Comparison of ENCODE assay signal across 8 cellular contexts in genomic region chr9:137294684-137295312, GRCh38. TPM values are rescaled to one million over a fixed set of nuclear protein-coding genes. Genes with fewer than 3 reads are reported as not detected.
DNase-seq lines count a peak whose midpoint lies in the region; ATAC-seq, FAIRE-seq and TF ChIP-seq lines count a peak whose summit lies in the region.
"Had no signal": no experiment of that assay in that cellular context is flagged by ENCODE, and none has a peak within 500 bp of the region (broad histone marks: within the 10 kb centered on the region; RNA-seq: fewer than 3 reads in every experiment).

No MANE protein-coding gene starts in this region.

- H3K23ac ChIP-seq in neuronal stem cell (ENCODE audit: low read depth, low read length, poor library complexity), result peak overlapping the region; percentile 93

- H3K27ac ChIP-seq in PC-3 (ENCODE audit: low read length), result no peak overlapping the region
- H3K27ac ChIP-seq in endothelial cell of umbilical vein (ENCODE audit: insufficient read depth, low read depth, low read length), result peak overlapping the region; percentile 58
- H3K27ac ChIP-seq in neuronal stem cell (replicated peaks; ENCODE audit: low read length), result no peak overlapping the region

- H3K18ac ChIP-seq in neuronal stem cell (ENCODE audit: low read length), result peak overlapping the region; percentile 94

- H4K20me1 ChIP-seq in PC-3 (ENCODE audit: low read length), result peaks cover 5% of the 10 kb centered on the region
- H4K20me1 ChIP-seq in endothelial cell of umbilical vein (replicated peaks; ENCODE audit: control insufficient read depth, extremely low read depth, insufficient read depth, low read length), result no peaks in the 10 kb centered on the region

- intact Hi-C loops in PC-3 (cut with micrococcal nuclease) (no loop called here), endothelial cell of umbilical vein (cut with micrococcal nuclease) (loop anchor here (1.0 kb wide), 1 partner anchor 151 kb away; no protein-coding TSS in a partner anchor)

- H3K4me1 ChIP-seq in PC-3 (ENCODE audit: insufficient read depth, low read length) (peaks cover 7% of the 10 kb centered on the region; the same call in 1 of the 2 replicates), endothelial cell of umbilical vein (ENCODE audit: control insufficient read depth, extremely low read depth, insufficient read depth, low read length) (peaks cover 40% of the 10 kb centered on the region), neuronal stem cell (ENCODE audit: control insufficient read depth in 2 of 2, insufficient read depth in 1 of 2, low read depth in 1 of 2, low read length in 2 of 2) (peaks cover 28 to 31% of the 10 kb centered on the region in 2 donors)

- peak overlapping the region; percentile 66 for H3K4ac ChIP-seq in neuronal stem cell (ENCODE audit: low read length)

- POLR2A ChIA-PET in PC-3 (lab: Charles Lee; ENCODE audit: unreplicated experiment) (no interaction called here), endothelial cell of umbilical vein (lab: Charles Lee) (no interaction called here)

- no peaks in the 10 kb centered on the region for H3K9me2 ChIP-seq in PC-3 (replicated peaks; ENCODE audit: low read length)

- H3K9me3 ChIP-seq in PC-3 (ENCODE audit: low read length), result no peaks in the 10 kb centered on the region
- no peaks in the 10 kb centered on the region for H3K9me3 ChIP-seq in endothelial cell of umbilical vein (replicated peaks; ENCODE audit: control insufficient read depth, insufficient read depth, low read length)
- H3K9me3 ChIP-seq in neuronal stem cell (replicated peaks in 1 of 2; ENCODE audit: control insufficient read depth in 2 of 2, insufficient read depth in 1 of 2, low read depth in 1 of 2, low read length in 2 of 2), result peaks cover 0 to 10% of the 10 kb centered on the region in 2 donors

- FAIRE-seq in endothelial cell of umbilical vein (lab: Jason Lieb, UNC), result no peak

- H2BK120ac ChIP-seq in neuronal stem cell (ENCODE audit: low read depth, low read length), result no peak overlapping the region

- H3K9ac ChIP-seq in PC-3 (ENCODE audit: low read length) (no peak overlapping the region), endothelial cell of umbilical vein (replicated peaks; ENCODE audit: extremely low read depth, insufficient read depth, low read length) (peak overlapping the region; percentile 66), neuronal stem cell (ENCODE audit: low read depth, low read length, poor library complexity) (peak overlapping the region; percentile 81)

- no peak for TF ChIP-seq CTCF in GM12865 (IDR thresholded peaks at IDR 0.05; ENCODE audit: insufficient read depth, low read depth, low read length, missing control alignments)
- peak; percentile 42 for TF ChIP-seq CTCF in PC-3 (conservative IDR thresholded peaks at IDR 0.05; ENCODE audit: low read depth, low read length)
- peak; percentile 33 to 34 for TF ChIP-seq CTCF in endothelial cell of umbilical vein (IDR thresholded peaks at IDR 0.05; ENCODE audit: extremely low read depth in 1 of 2, insufficient read depth in 1 of 2, low read depth in 1 of 2, low read length in 2 of 2)

- dilution Hi-C loops in endothelial cell of umbilical vein (cut with MboI; ENCODE audit: extremely low pct_ligation_motif_present, low sequenced_read_pairs), result no loop called here

- H2AFZ ChIP-seq in PC-3 (ENCODE audit: low read length), result peak overlapping the region; percentile 61; the same call in 1 of the 2 replicates
- peak overlapping the region; percentile 15 for H2AFZ ChIP-seq in endothelial cell of umbilical vein (ENCODE audit: low read depth, low read length)
- H2AFZ ChIP-seq in neuronal stem cell (ENCODE audit: low read length), result peak overlapping the region; percentile 74

- H2BK15ac ChIP-seq in neuronal stem cell (ENCODE audit: low read length), result no peak overlapping the region

- H3K4me3 ChIP-seq in GM12865 (ENCODE audit: low read depth, low read length) (no peak overlapping the region), PC-3 (ENCODE audit: low read length) (no peak overlapping the region), endothelial cell of umbilical vein (replicated peaks in 1 of 3; ENCODE audit: insufficient read depth in 1 of 3, low read depth in 1 of 3, low read length in 3 of 3) (peak overlapping the region in 1 of 3 experiments; percentile 20), neuronal stem cell (ENCODE audit: low read length in 2 of 2) (peak overlapping the region in 1 of 2 donors; percentile 46)

- peak overlapping the region; percentile 49; the same call in 1 of the 2 replicates for H3K4me2 ChIP-seq in PC-3 (ENCODE audit: low read length)
- peak overlapping the region; percentile 10 for H3K4me2 ChIP-seq in endothelial cell of umbilical vein (ENCODE audit: insufficient read depth, low read length)
- H3K4me2 ChIP-seq in neuronal stem cell (ENCODE audit: insufficient read depth, low read length, poor library complexity, severe bottlenecking), result peak overlapping the region; percentile 83

- peak overlapping the region; percentile 73 for H2BK12ac ChIP-seq in neuronal stem cell (ENCODE audit: low read length)

- WGBS in neuronal stem cell (ENCODE audit: extremely low coverage in 2 of 2, insufficient read length in 2 of 2, insufficient replicate concordance in 1 of 2), 2 donors, result no CpG with 5 or more reads among the region's 39 CpGs

- ATAC-seq in PC-3, result no peak; the same call in 1 of the 2 replicates

- H3K36me3 ChIP-seq in PC-3 (ENCODE audit: low read depth, low read length) (no peaks in the 10 kb centered on the region), endothelial cell of umbilical vein (ENCODE audit: control insufficient read depth in 2 of 2, extremely low read depth in 1 of 2, insufficient read depth in 2 of 2, low read length in 2 of 2) (no peaks in the 10 kb centered on the region), neuronal stem cell (replicated peaks in 1 of 2; ENCODE audit: control insufficient read depth in 2 of 2, insufficient read depth in 2 of 2, low read length in 2 of 2) (peaks cover 5 to 14% of the 10 kb centered on the region in 2 donors)

- H3K27me3 ChIP-seq in PC-3 (ENCODE audit: low read length) (no peaks in the 10 kb centered on the region), endothelial cell of umbilical vein (ENCODE audit: control insufficient read depth in 2 of 2, insufficient read depth in 2 of 2, low read length in 2 of 2) (no peaks in the 10 kb centered on the region), neuronal stem cell (ENCODE audit: control insufficient read depth in 3 of 3, insufficient read depth in 3 of 3, low read depth in 1 of 3, low read length in 3 of 3) (peaks cover 0 to 11% (median 2%) of the 10 kb centered on the region in 3 experiments)

- H3K79me2 ChIP-seq in PC-3 (ENCODE audit: low read length) (peaks cover 2% of the 10 kb centered on the region), endothelial cell of umbilical vein (ENCODE audit: control insufficient read depth, insufficient read depth, low read length) (peaks cover 8% of the 10 kb centered on the region)

- no peak overlapping the region for H2BK5ac ChIP-seq in neuronal stem cell (ENCODE audit: low read length)

- TF ChIP-seq POLR2A in endothelial cell of umbilical vein (IDR thresholded peaks at IDR 0.05; ENCODE audit: low read depth, low read length), result no peak

- DNase-seq in GM12865 (ENCODE audit: low read depth) (peak; percentile 35), PC-3 (peak; percentile 8), endothelial cell of umbilical vein (ENCODE audit: low read depth, low spot score) (peak; percentile 66), neuronal stem cell (ENCODE audit: low spot score) (no peak), midbrain (lab: John Stamatoyannopoulos, UW) (no peak), GF-D8 (lab: John Stamatoyannopoulos, UW) (no peak), SHP77 treated with DMSO at 0.1 percent for 48 hours (lab: John Stamatoyannopoulos, UW) (no peak)

- CTCF ChIA-PET in PC-3 (lab: Charles Lee), result no interaction called here
- CTCF ChIA-PET in endothelial cell of umbilical vein (lab: Charles Lee), result interaction anchor here (0.8 to 2.8 kb wide), 4 partner anchors 7 to 149 kb away, joined by 3 to 20 read pairs (median 9); partner anchors contain the start of genes EXD3, NOXA1 and NRARP

- no peaks in the 10 kb centered on the region for H3F3A ChIP-seq in PC-3 (ENCODE audit: low read length, unreplicated experiment)

- H3K9me1 ChIP-seq in endothelial cell of umbilical vein (replicated peaks; ENCODE audit: control insufficient read depth, extremely low read depth, insufficient read depth, low read length), result no peaks in the 10 kb centered on the region

- H4K8ac ChIP-seq in neuronal stem cell (ENCODE audit: low read depth, low read length), result peak overlapping the region; percentile 96

- H2AK5ac ChIP-seq in neuronal stem cell (ENCODE audit: low read depth, low read length), result peak overlapping the region; percentile 97

- H3K79me1 ChIP-seq in neuronal stem cell (ENCODE audit: low read depth, low read length), result peaks cover 2% of the 10 kb centered on the region

- H4K91ac ChIP-seq in neuronal stem cell (ENCODE audit: low read depth, low read length, poor library complexity), result no peak overlapping the region

- BruUV-seq in PC-3 (replicated peaks; lab: Mats Ljungman, UMichigan) (no TSS peak), endothelial cell of umbilical vein (replicated peaks; lab: Mats Ljungman, UMichigan) (no TSS peak)

- peak overlapping the region; percentile 97 for H3K14ac ChIP-seq in neuronal stem cell (ENCODE audit: low read length)

RNA-seq across cellular contexts. Expression of gene NRARP, which starts 7.3 kb away (rescaled TPM):
- total RNA-seq in PC-3 (2014; rRNA removed) (35.5 and 36.8 TPM in 2 replicates), endothelial cell of umbilical vein (50.0 and 61.0 TPM in 2 replicates)
- 54.0 and 72.9 TPM in 2 replicates for polyA plus RNA-seq in endothelial cell of umbilical vein
- 30.9 and 40.4 TPM in 2 replicates for polyA plus RNA-seq in endothelial cell of umbilical vein (2011; cell fraction: cytosol; rRNA removed)
- polyA plus RNA-seq in endothelial cell of umbilical vein (2011; cell fraction: nucleus; rRNA removed), result 53.9 and 60.9 TPM in 2 replicates
- 19.3 and 25.5 TPM in 2 replicates for polyA plus RNA-seq in endothelial cell of umbilical vein (2012)
- polyA minus RNA-seq in endothelial cell of umbilical vein, result 16.6 and 27.9 TPM in 2 replicates
- polyA minus RNA-seq in endothelial cell of umbilical vein (2011; cell fraction: cytosol; rRNA and poly(A)+ RNA removed), result 5.5 TPM
- 54.7 and 119 TPM in 2 replicates for polyA minus RNA-seq in endothelial cell of umbilical vein (2011; cell fraction: nucleus; rRNA and poly(A)+ RNA removed)
- 51.2 TPM for polyA plus RNA-seq in neuronal stem cell (2013, experiment 1 of 2)
- 51.6 TPM for polyA plus RNA-seq in neuronal stem cell (2013, experiment 2 of 2)

RNA-seq across cellular contexts. Expression of gene TOR4A, which starts 17.3 kb away (rescaled TPM):
- total RNA-seq in PC-3 (2014; rRNA removed) (28.9 and 32.7 TPM in 2 replicates), endothelial cell of umbilical vein (46.4 and 48.0 TPM in 2 replicates)
- 32.4 and 45.7 TPM in 2 replicates for polyA plus RNA-seq in endothelial cell of umbilical vein
- polyA plus RNA-seq in endothelial cell of umbilical vein (2011; cell fraction: cytosol; rRNA removed), result 15.8 and 22.2 TPM in 2 replicates
- polyA plus RNA-seq in endothelial cell of umbilical vein (2011; cell fraction: nucleus; rRNA removed), result 15.9 and 17.7 TPM in 2 replicates
- polyA plus RNA-seq in endothelial cell of umbilical vein (2012), result 15.2 and 25.2 TPM in 2 replicates
- polyA minus RNA-seq in endothelial cell of umbilical vein, result 17.2 and 24.1 TPM in 2 replicates
- 22.7 TPM for polyA minus RNA-seq in endothelial cell of umbilical vein (2011; cell fraction: cytosol; rRNA and poly(A)+ RNA removed)
- polyA minus RNA-seq in endothelial cell of umbilical vein (2011; cell fraction: nucleus; rRNA and poly(A)+ RNA removed), result 10.6 and 19.4 TPM in 2 replicates
- 3.1 TPM for polyA plus RNA-seq in neuronal stem cell (2013, experiment 1 of 2)
- polyA plus RNA-seq in neuronal stem cell (2013, experiment 2 of 2), result 3.0 TPM

RNA-seq across cellular contexts. Expression of gene NELFB, which starts 39.7 kb away (rescaled TPM):
- total RNA-seq in PC-3 (2014; rRNA removed), result 50.7 and 69.5 TPM in 2 replicates
- total RNA-seq in endothelial cell of umbilical vein, result 70.2 and 76.1 TPM in 2 replicates
- 61.8 and 62.3 TPM in 2 replicates for polyA plus RNA-seq in endothelial cell of umbilical vein
- polyA plus RNA-seq in endothelial cell of umbilical vein (2011; cell fraction: cytosol; rRNA removed), result 58.8 and 77.9 TPM in 2 replicates
- polyA plus RNA-seq in endothelial cell of umbilical vein (2011; cell fraction: nucleus; rRNA removed), result 68.2 and 70.6 TPM in 2 replicates
- 63.3 and 64.5 TPM in 2 replicates for polyA plus RNA-seq in endothelial cell of umbilical vein (2012)
- 33.7 and 42.3 TPM in 2 replicates for polyA minus RNA-seq in endothelial cell of umbilical vein
- polyA minus RNA-seq in endothelial cell of umbilical vein (2011; cell fraction: cytosol; rRNA and poly(A)+ RNA removed), result 77.9 TPM
- 14.0 and 17.6 TPM in 2 replicates for polyA minus RNA-seq in endothelial cell of umbilical vein (2011; cell fraction: nucleus; rRNA and poly(A)+ RNA removed)
- 45.7 TPM for polyA plus RNA-seq in neuronal stem cell (2013, experiment 1 of 2)
- polyA plus RNA-seq in neuronal stem cell (2013, experiment 2 of 2), result 46.2 TPM

RNA-seq across cellular contexts. Expression of gene STPG3, which starts 43.7 kb away (rescaled TPM):
- total RNA-seq in PC-3 (2014; rRNA removed) (not detected in 2 replicates), endothelial cell of umbilical vein (not detected in 2 replicates)
- polyA plus RNA-seq in endothelial cell of umbilical vein, result not detected in 2 replicates
- polyA plus RNA-seq in endothelial cell of umbilical vein (2011; cell fraction: cytosol; rRNA removed), result not detected in 2 replicates
- polyA plus RNA-seq in endothelial cell of umbilical vein (2011; cell fraction: nucleus; rRNA removed), result not detected in 2 replicates
- polyA plus RNA-seq in endothelial cell of umbilical vein (2012), result 0.31 TPM in 1 of 2 replicates, not detected in the other
- not detected in 2 replicates for polyA minus RNA-seq in endothelial cell of umbilical vein
- polyA minus RNA-seq in endothelial cell of umbilical vein (2011; cell fraction: cytosol; rRNA and poly(A)+ RNA removed), result not detected
- not detected in 2 replicates for polyA minus RNA-seq in endothelial cell of umbilical vein (2011; cell fraction: nucleus; rRNA and poly(A)+ RNA removed)
- 0.07 TPM for polyA plus RNA-seq in neuronal stem cell (2013, experiment 1 of 2)
- polyA plus RNA-seq in neuronal stem cell (2013, experiment 2 of 2), result not detected
- total RNA-seq: activated CD8-positive, alpha-beta memory T cell treated with anti-CD3 and anti-CD28 coated beads for 36 hours had no signal

RNA-seq across cellular contexts. Expression of gene TUBB4B, which starts 53.7 kb away (rescaled TPM):
- total RNA-seq in PC-3 (2014; rRNA removed) (424 and 599 TPM in 2 replicates), endothelial cell of umbilical vein (546 and 558 TPM in 2 replicates)
- 418 and 439 TPM in 2 replicates for polyA plus RNA-seq in endothelial cell of umbilical vein
- 440 and 482 TPM in 2 replicates for polyA plus RNA-seq in endothelial cell of umbilical vein (2011; cell fraction: cytosol; rRNA removed)
- 302 and 352 TPM in 2 replicates for polyA plus RNA-seq in endothelial cell of umbilical vein (2011; cell fraction: nucleus; rRNA removed)
- polyA plus RNA-seq in endothelial cell of umbilical vein (2012), result 344 and 522 TPM in 2 replicates
- 231 and 299 TPM in 2 replicates for polyA minus RNA-seq in endothelial cell of umbilical vein
- polyA minus RNA-seq in endothelial cell of umbilical vein (2011; cell fraction: cytosol; rRNA and poly(A)+ RNA removed), result 405 TPM
- polyA minus RNA-seq in endothelial cell of umbilical vein (2011; cell fraction: nucleus; rRNA and poly(A)+ RNA removed), result 104 and 126 TPM in 2 replicates
- polyA plus RNA-seq in neuronal stem cell (2013, experiment 1 of 2), result 358 TPM
- 354 TPM for polyA plus RNA-seq in neuronal stem cell (2013, experiment 2 of 2)

Comparison
In these comparisons a context has a peak if more than half of its experiments do, and no peak if none do; other contexts are left out.
1. DNase-seq: peak in GM12865 (single experiment), PC-3 (single experiment) and endothelial cell of umbilical vein (single experiment); none in neuronal stem cell (single experiment), midbrain (single experiment), GF-D8 (single experiment) and SHP77 treated with DMSO at 0.1 percent for 48 hours (single experiment).
2. H2AFZ ChIP-seq: peak in every context shown above with its lines; median percentile 74 in neuronal stem cell; 61 in PC-3; 15 in endothelial cell of umbilical vein.
3. H3K4me2 ChIP-seq: peak in every context shown above with its lines; median percentile 83 in neuronal stem cell; 49 in PC-3; 10 in endothelial cell of umbilical vein.